ENCODE assay signal across 18 cellular contexts in genomic region chr11:95456704-95457491, GRCh38.
DNase-seq lines count a peak whose midpoint lies in the region; ATAC-seq and TF ChIP-seq lines count a peak whose summit lies in the region.
"Had no signal": no experiment of that assay in that cellular context is flagged by ENCODE, and none has a peak within 500 bp of the region (broad histone marks: within the 10 kb centered on the region; RNA-seq: fewer than 3 reads in every experiment).

No MANE protein-coding gene starts in this region.

- no peak overlapping the region for H3K56ac ChIP-seq in mesendoderm (ENCODE audit: low read length)

- H3K4me1 Mint-ChIP-seq in WTC11: peaks cover 11% of the 10 kb centered on the region
- H3K4me1 Mint-ChIP-seq in CD14-positive monocyte: peaks cover 14% of the 10 kb centered on the region
- H3K4me1 Mint-ChIP-seq in activated CD8-positive, alpha-beta memory T cell treated with anti-CD3 and anti-CD28 coated beads, Interleukin-2, amount 10 ng/mL, durations not matched to agents 7 days and 5 days: no peaks in the 10 kb centered on the region

- H2AK5ac ChIP-seq in mesendoderm (ENCODE audit: low read length): no peak overlapping the region

- no peak overlapping the region for H3K27ac Mint-ChIP-seq in WTC11
- H3K27ac Mint-ChIP-seq in CD14-positive monocyte: no peak overlapping the region
- H3K27ac Mint-ChIP-seq in activated CD8-positive, alpha-beta memory T cell treated with anti-CD3 and anti-CD28 coated beads, Interleukin-2, amount 10 ng/mL, durations not matched to agents 7 days and 5 days: no peak overlapping the region

- H3K27me3 Mint-ChIP-seq in WTC11 (ENCODE audit: low read depth) (no peaks in the 10 kb centered on the region), CD14-positive monocyte (ENCODE audit: low read depth in 3 of 3) (peaks cover 0 to 5% (median 0%) of the 10 kb centered on the region in 3 donors)
- no peaks in the 10 kb centered on the region for H3K27me3 Mint-ChIP-seq in activated CD8-positive, alpha-beta memory T cell treated with anti-CD3 and anti-CD28 coated beads, Interleukin-2, amount 10 ng/mL, durations not matched to agents 7 days and 5 days
- H3K27me3 Mint-ChIP-seq: CD4-positive, CD25-positive, alpha-beta regulatory T cell had no signal

- no peak overlapping the region for H2BK120ac ChIP-seq in mesendoderm (ENCODE audit: low read depth, low read length)

- H3K4me3 Mint-ChIP-seq in WTC11: no peak overlapping the region
- no peak overlapping the region for H3K4me3 Mint-ChIP-seq in CD14-positive monocyte
- H3K4me3 Mint-ChIP-seq in activated CD8-positive, alpha-beta memory T cell treated with anti-CD3 and anti-CD28 coated beads, Interleukin-2, amount 10 ng/mL, durations not matched to agents 7 days and 5 days: no peak overlapping the region
- H3K4me3 Mint-ChIP-seq: CD4-positive, CD25-positive, alpha-beta regulatory T cell had no signal

- WGBS in mesendoderm (ENCODE audit: extremely low coverage, insufficient coverage, low lambda C conversion rate): no CpG with 5 or more reads among the region's 7 CpGs

- DNase-seq in EH (ENCODE audit: low read depth) (peak; percentile 25), WTC11 (ENCODE audit: low spot score) (no peak), epithelial cell of esophagus (ENCODE audit: low read depth) (peak; percentile 46), mesendoderm (peak; percentile 13), CD14-positive monocyte (ENCODE audit: low spot score) (no peak), AG20443 (ENCODE audit: low spot score) (no peak), cerebellar nuclear complex (lab: John Stamatoyannopoulos, UW) (no peak)
- no peak for DNase-seq in activated CD8-positive, alpha-beta memory T cell treated with anti-CD3 and anti-CD28 coated beads, Interleukin-2, amount 10 ng/mL, durations not matched to agents 7 days and 5 days
- DNase-seq: CD4-positive, CD25-positive, alpha-beta regulatory T cell; KBM-7; NCI-H1092; NCI-H2107; NCI-H446; NCI-H748 treated with DMSO at 0.1 percent for 48 hours had no signal

- no peaks in the 10 kb centered on the region for H3K27me3 ChIP-seq in mesendoderm (ENCODE audit: insufficient read depth, low read length, poor library complexity)

- no peak overlapping the region for H3K4me2 ChIP-seq in mesendoderm (ENCODE audit: low read length)

- no peak overlapping the region for H3K9ac ChIP-seq in mesendoderm (ENCODE audit: low read length)

- H2BK15ac ChIP-seq in mesendoderm (replicated peaks; ENCODE audit: low read depth): no peak overlapping the region

- H3K36me3 Mint-ChIP-seq in WTC11 (no peaks in the 10 kb centered on the region), CD14-positive monocyte (no peaks in the 10 kb centered on the region)
- H3K36me3 Mint-ChIP-seq in activated CD8-positive, alpha-beta memory T cell treated with anti-CD3 and anti-CD28 coated beads, Interleukin-2, amount 10 ng/mL, durations not matched to agents 7 days and 5 days: no peaks in the 10 kb centered on the region
- H3K36me3 Mint-ChIP-seq: CD4-positive, CD25-positive, alpha-beta regulatory T cell had no signal

- no peak overlapping the region for H4K8ac ChIP-seq in mesendoderm (ENCODE audit: low read depth, low read length)

- no peak overlapping the region for H3K27ac ChIP-seq in mesendoderm (ENCODE audit: low read depth, low read length)
- H3K27ac ChIP-seq: SK-N-MC had no signal

- CTCF ChIA-PET in WTC11 (lab: Charles Lee): no interaction called here
- CTCF ChIA-PET in activated CD8-positive, alpha-beta memory T cell treated with anti-CD3 and anti-CD28 coated beads, Interleukin-2, amount 10 ng/mL, durations not matched to agents 7 days and 5 days (lab: Charles Lee): interaction anchor here (0.5 kb wide), 1 partner anchor 306 kb away, joined by 3 read pairs; no protein-coding TSS in a partner anchor

- no peaks in the 10 kb centered on the region for H3K79me2 ChIP-seq in mesendoderm (ENCODE audit: control insufficient read depth, insufficient read depth, low read length)

- no peak overlapping the region for H2BK5ac ChIP-seq in mesendoderm (ENCODE audit: low read length)

- no peak overlapping the region for H3K4ac ChIP-seq in mesendoderm (ENCODE audit: low read depth, low read length)

- H3K79me1 ChIP-seq in mesendoderm (ENCODE audit: low read length): no peaks in the 10 kb centered on the region

- TF ChIP-seq CTCF in WTC11 (IDR thresholded peaks at IDR 0.05): no peak
- TF ChIP-seq CTCF in epithelial cell of esophagus (IDR thresholded peaks at IDR 0.05; ENCODE audit: insufficient read depth, low read depth, low read length, missing control alignments): no peak
- no peak for TF ChIP-seq CTCF in CD14-positive monocyte (IDR thresholded peaks at IDR 0.05)

- no peak overlapping the region for H3K18ac ChIP-seq in mesendoderm (ENCODE audit: low read length)

- POLR2A ChIA-PET in WTC11 (lab: Charles Lee): no interaction called here

- intact Hi-C loops in CD14-positive monocyte (cut with micrococcal nuclease): no loop called here

- no peak overlapping the region for H4K5ac ChIP-seq in mesendoderm (ENCODE audit: low read length)

- H3K4me3 ChIP-seq in epithelial cell of esophagus (ENCODE audit: low read length) (no peak overlapping the region), mesendoderm (ENCODE audit: low read length) (no peak overlapping the region)
- H3K4me3 ChIP-seq: HAP-1, SK-N-MC had no signal

- H3K9me3 Mint-ChIP-seq in WTC11 (peaks cover 11% of the 10 kb centered on the region), CD14-positive monocyte (peaks cover 5 to 16% (median 8%) of the 10 kb centered on the region in 7 donors)
- H3K9me3 Mint-ChIP-seq in activated CD8-positive, alpha-beta memory T cell treated with anti-CD3 and anti-CD28 coated beads, Interleukin-2, amount 10 ng/mL, durations not matched to agents 7 days and 5 days (ENCODE audit: low read depth): no peaks in the 10 kb centered on the region

- H3K36me3 ChIP-seq in mesendoderm (ENCODE audit: control insufficient read depth, insufficient read depth, low read length): no peaks in the 10 kb centered on the region
- H3K36me3 ChIP-seq: HAP-1 had no signal

- H3K4me1 ChIP-seq in mesendoderm (ENCODE audit: control insufficient read depth, low read depth, low read length): no peaks in the 10 kb centered on the region

- no peak; the same call in 1 of the 2 replicates for ATAC-seq in WTC11
- ATAC-seq in activated CD8-positive, alpha-beta memory T cell treated with anti-CD3 and anti-CD28 coated beads, Interleukin-2, amount 10 ng/mL, durations not matched to agents 7 days and 5 days: no peak
- ATAC-seq: Panc1, Right ventricle myocardium inferior had no signal

- H3K23ac ChIP-seq in mesendoderm (ENCODE audit: low read length): no peak overlapping the region

TF ChIP-seq in WTC11, 78 proteins besides CTCF, POLR2A, EP300 and RAD21:
- TF ChIP-seq MXD4 (CRISPR knock-in tag; IDR thresholded peaks at IDR 0.05; ENCODE audit: borderline replicate concordance): no peak
- TF ChIP-seq USF2 (CRISPR knock-in tag; IDR thresholded peaks at IDR 0.05): peak; percentile 52

Comparison
In these comparisons a context has a peak if more than half of its experiments do, and no peak if none do; other contexts are left out.
1. DNase-seq: peak in EH (single experiment), epithelial cell of esophagus (single experiment) and mesendoderm (single experiment); none in WTC11 (single experiment), CD14-positive monocyte (single experiment), AG20443 (single experiment), cerebellar nuclear complex (0 of 2) and activated CD8-positive, alpha-beta memory T cell treated with anti-CD3 and anti-CD28 coated beads, Interleukin-2, amount 10 ng/mL, durations not matched to agents 7 days and 5 days (single experiment).